Comparison of ENCODE assay signal across 32 cellular contexts in genomic region chr5:168046163-168046562, GRCh38.
"Had no signal": no experiment of that assay in that cellular context is flagged by ENCODE, and none has a peak within 500 bp of the region (broad histone marks: within the 10 kb centered on the region; RNA-seq: fewer than 3 reads in every experiment).

No MANE protein-coding gene starts in this region.

- H3K27me3 Mint-ChIP-seq: activated B cell treated with CpG ODN at 0.5 μM for 24 hours; activated CD8-positive, alpha-beta T cell treated with anti-CD3 and anti-CD28 coated beads for 36 hours; activated naive CD8-positive, alpha-beta T cell had no signal

- DNase-seq: activated B cell treated with CpG ODN at 0.5 μM for 24 hours; activated CD4-positive, alpha-beta T cell treated with anti-CD3 and anti-CD28 coated beads for 48 hours; activated CD4-positive, alpha-beta T cell treated with anti-CD3 and anti-CD28 coated beads, Interleukin-2, amount 50 U/mL, for 1 hour; activated CD4-positive, alpha-beta T cell treated with anti-CD3 and anti-CD28 coated beads, Interleukin-2, amount 50 U/mL, for 48 hours; activated CD8-positive, alpha-beta memory T cell treated with anti-CD3 and anti-CD28 coated beads for 24 hours; activated CD8-positive, alpha-beta T cell treated with anti-CD3 and anti-CD28 coated beads for 36 hours; activated effector memory CD4-positive, alpha-beta T cell treated with Interleukin-2 at 50 U/mL for 16 hours; activated gamma-delta T cell treated with Interleukin-2 at 50 U/mL for 16 hours; activated naive CD4-positive, alpha-beta T cell treated with anti-CD3 and anti-CD28 coated beads, Interleukin-2, amount 50 U/mL, for 16 hours; activated naive CD4-positive, alpha-beta T cell treated with Interleukin-2 at 50 U/mL for 16 hours; activated T-cell treated with anti-CD3 and anti-CD28 coated beads, Interleukin-2, amount 50 U/mL, for 4 hours; central memory CD4-positive, alpha-beta T cell; dorsolateral prefrontal cortex; effector memory CD4-positive, alpha-beta T cell; endodermal cell; foreskin fibroblast; glutamatergic neuron; T-helper 1 cell; T-helper 17 cell; T1000; WERI-Rb-1 had no signal

- H3K4me1 ChIP-seq: ascending aorta, breast epithelium had no signal

- H3K9me3 ChIP-seq: ascending aorta, breast epithelium had no signal

- H3K27me3 ChIP-seq: ascending aorta, breast epithelium, cardiac muscle cell, dorsolateral prefrontal cortex had no signal

- ATAC-seq: activated CD4-positive, CD25-positive, alpha-beta regulatory T cell treated with anti-CD3 and anti-CD28 coated beads, Interleukin-2, amount 50 U/mL, for 24 hours; activated CD8-positive, alpha-beta T cell treated with anti-CD3 and anti-CD28 coated beads for 36 hours; activated T-cell treated with anti-CD3 and anti-CD28 coated beads, Interleukin-2, amount 50 U/mL, for 4 hours; activated T-helper 17 cell treated with anti-CD3 and anti-CD28 coated beads, Interleukin-2, amount 50 U/mL, for 72 hours; esophagus mucosa; T-helper 17 cell had no signal

- H3K4me3 Mint-ChIP-seq: activated B cell treated with CpG ODN at 0.5 μM for 24 hours; activated CD8-positive, alpha-beta T cell treated with anti-CD3 and anti-CD28 coated beads for 36 hours; activated naive CD8-positive, alpha-beta T cell; activated T-cell treated with anti-CD3 and anti-CD28 coated beads, Interleukin-2, amount 50 U/mL, for 4 hours; activated T-helper 17 cell treated with anti-CD3 and anti-CD28 coated beads, Interleukin-2, amount 50 U/mL, for 72 hours; brain; dendritic cell treated with granulocyte-macrophage colony-stimulating factor and Interleukin-4, amounts not matched to agents 40 ng/mL and 50 ng/mL, for 4 days; endodermal cell; T-helper 17 cell; T-helper 2 cell treated with Interferon-gamma antibody and Interleukin-4, amounts not matched to agents 5 μg/mL and 100 μg/mL, for 36 hours had no signal

- H3K4me3 ChIP-seq: ascending aorta, breast epithelium, cardiac muscle cell, coronary artery, dorsolateral prefrontal cortex had no signal

- H3K9me3 Mint-ChIP-seq: activated B cell treated with CpG ODN at 0.5 μM for 24 hours; activated T-cell treated with anti-CD3 and anti-CD28 coated beads, Interleukin-2, amount 50 U/mL, for 4 hours; activated T-helper 17 cell treated with anti-CD3 and anti-CD28 coated beads, Interleukin-2, amount 50 U/mL, for 72 hours; dendritic cell treated with granulocyte-macrophage colony-stimulating factor and Interleukin-4, amounts not matched to agents 40 ng/mL and 50 ng/mL, for 4 days; endodermal cell; T-helper 2 cell treated with Interferon-gamma antibody and Interleukin-4, amounts not matched to agents 5 μg/mL and 100 μg/mL, for 36 hours had no signal

- H3K36me3 Mint-ChIP-seq: activated naive CD8-positive, alpha-beta T cell; brain had no signal

- H3K27ac Mint-ChIP-seq: activated B cell treated with CpG ODN at 0.5 μM for 24 hours; activated CD8-positive, alpha-beta T cell treated with anti-CD3 and anti-CD28 coated beads for 36 hours; activated naive CD8-positive, alpha-beta T cell; activated T-helper 17 cell treated with anti-CD3 and anti-CD28 coated beads, Interleukin-2, amount 50 U/mL, for 72 hours; dendritic cell treated with granulocyte-macrophage colony-stimulating factor and Interleukin-4, amounts not matched to agents 40 ng/mL and 50 ng/mL, for 4 days; endodermal cell; T-helper 17 cell; T-helper 2 cell treated with Interferon-gamma antibody and Interleukin-4, amounts not matched to agents 5 μg/mL and 100 μg/mL, for 36 hours had no signal

- H3K4me1 Mint-ChIP-seq: activated B cell treated with CpG ODN at 0.5 μM for 24 hours; activated T-helper 17 cell treated with anti-CD3 and anti-CD28 coated beads, Interleukin-2, amount 50 U/mL, for 72 hours; T-helper 17 cell had no signal

- H3K27ac ChIP-seq: ascending aorta, breast epithelium, cardiac muscle cell, coronary artery, dorsolateral prefrontal cortex, WERI-Rb-1 had no signal

- H3K36me3 ChIP-seq: ascending aorta, breast epithelium, cardiac muscle cell, WERI-Rb-1 had no signal
